Comparison of ENCODE assay signal across 8 cellular contexts in the genomic region with DNA sequence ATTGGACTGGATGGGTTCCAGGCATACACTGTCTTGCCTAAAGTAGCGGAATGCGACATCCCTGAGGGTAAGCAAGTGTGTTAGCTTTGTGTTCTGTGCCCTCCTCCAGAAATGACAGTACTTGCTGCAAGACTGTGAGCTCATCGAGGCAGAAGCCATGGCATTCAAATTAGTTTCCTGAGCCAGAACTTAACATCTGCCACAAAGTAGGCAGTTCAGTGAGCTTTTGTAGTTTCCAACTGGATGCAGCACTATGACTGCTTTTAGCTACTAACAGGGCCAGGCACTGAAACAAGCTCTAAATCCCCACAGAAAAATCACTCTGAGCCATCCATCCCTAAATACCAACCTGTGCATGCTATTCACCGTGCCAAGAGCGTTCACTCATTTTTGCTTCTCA. TPM values are rescaled to one million over a fixed set of nuclear protein-coding genes. Genes with fewer than 3 reads are reported as not detected.
DNase-seq lines count a peak whose midpoint lies in the region; ATAC-seq and TF ChIP-seq lines count a peak whose summit lies in the region.

No MANE protein-coding gene starts in this region.

- intact Hi-C loops in activated CD8-positive, alpha-beta T cell treated with anti-CD3 and anti-CD28 coated beads for 36 hours (cut with micrococcal nuclease): no loop called here

- DNase-seq in activated naive CD4-positive, alpha-beta T cell treated with anti-CD3 and anti-CD28 coated beads, Interleukin-2, amount 50 U/mL, for 72 hours (ENCODE audit: low spot score in 2 of 2): no peak
- no peak for DNase-seq in activated CD8-positive, alpha-beta T cell treated with anti-CD3 and anti-CD28 coated beads for 36 hours
- DNase-seq in immature natural killer cell (no peak), type B pancreatic cell (ENCODE audit: extremely low spot score, unreplicated experiment) (no peak), SW 1271 (lab: John Stamatoyannopoulos, UW) (no peak), SHP77 treated with DMSO at 0.1 percent for 48 hours (lab: John Stamatoyannopoulos, UW) (no peak)

- H3K27ac Mint-ChIP-seq in activated naive CD4-positive, alpha-beta T cell treated with anti-CD3 and anti-CD28 coated beads, Interleukin-2, amount 50 U/mL, for 24 hours: peak overlapping the region; percentile 75
- H3K27ac Mint-ChIP-seq in activated naive CD4-positive, alpha-beta T cell treated with anti-CD3 and anti-CD28 coated beads, Interleukin-2, amount 50 U/mL, for 72 hours: peak overlapping the region in 1 of 2 donors; percentile 89
- H3K27ac Mint-ChIP-seq in activated CD8-positive, alpha-beta T cell treated with anti-CD3 and anti-CD28 coated beads for 36 hours: peak overlapping the region; percentile 79
- H3K27ac Mint-ChIP-seq in immature natural killer cell (peak overlapping the region; percentile 14 to 87 (median 62)), type B pancreatic cell (peak overlapping the region; percentile 83)

- peaks cover 9% of the 10 kb centered on the region for H3K36me3 Mint-ChIP-seq in activated naive CD4-positive, alpha-beta T cell treated with anti-CD3 and anti-CD28 coated beads, Interleukin-2, amount 50 U/mL, for 24 hours
- peaks cover 28 to 36% of the 10 kb centered on the region in 2 donors for H3K36me3 Mint-ChIP-seq in activated naive CD4-positive, alpha-beta T cell treated with anti-CD3 and anti-CD28 coated beads, Interleukin-2, amount 50 U/mL, for 72 hours
- peaks cover 26% of the 10 kb centered on the region for H3K36me3 Mint-ChIP-seq in activated CD8-positive, alpha-beta T cell treated with anti-CD3 and anti-CD28 coated beads for 36 hours (ENCODE audit: low read depth)
- H3K36me3 Mint-ChIP-seq in immature natural killer cell: no peaks in the 10 kb centered on the region
- H3K36me3 Mint-ChIP-seq in type B pancreatic cell: peaks cover 15% of the 10 kb centered on the region

- TF ChIP-seq CTCF in activated CD8-positive, alpha-beta T cell treated with anti-CD3 and anti-CD28 coated beads for 36 hours (IDR thresholded peaks at IDR 0.05): no peak
- TF ChIP-seq CTCF in type B pancreatic cell (conservative IDR thresholded peaks at IDR 0.05): no peak

- H3K27me3 Mint-ChIP-seq in activated naive CD4-positive, alpha-beta T cell treated with anti-CD3 and anti-CD28 coated beads, Interleukin-2, amount 50 U/mL, for 24 hours: peaks cover 1% of the 10 kb centered on the region
- H3K27me3 Mint-ChIP-seq in activated CD8-positive, alpha-beta T cell treated with anti-CD3 and anti-CD28 coated beads for 36 hours: peaks cover 3% of the 10 kb centered on the region
- peaks cover 7 to 15% (median 9%) of the 10 kb centered on the region in 3 donors for H3K27me3 Mint-ChIP-seq in immature natural killer cell (ENCODE audit: low read depth in 3 of 3)
- H3K27me3 Mint-ChIP-seq in type B pancreatic cell: peaks cover 10% of the 10 kb centered on the region

- H3K9me3 Mint-ChIP-seq in activated naive CD4-positive, alpha-beta T cell treated with anti-CD3 and anti-CD28 coated beads, Interleukin-2, amount 50 U/mL, for 24 hours: no peaks in the 10 kb centered on the region
- H3K9me3 Mint-ChIP-seq in activated naive CD4-positive, alpha-beta T cell treated with anti-CD3 and anti-CD28 coated beads, Interleukin-2, amount 50 U/mL, for 72 hours: no peaks in the 10 kb centered on the region
- H3K9me3 Mint-ChIP-seq in activated CD8-positive, alpha-beta T cell treated with anti-CD3 and anti-CD28 coated beads for 36 hours: no peaks in the 10 kb centered on the region
- H3K9me3 Mint-ChIP-seq in immature natural killer cell (no peaks in the 10 kb centered on the region), type B pancreatic cell (no peaks in the 10 kb centered on the region)

- H3K4me1 Mint-ChIP-seq in activated naive CD4-positive, alpha-beta T cell treated with anti-CD3 and anti-CD28 coated beads, Interleukin-2, amount 50 U/mL, for 24 hours: peaks cover 36% of the 10 kb centered on the region
- H3K4me1 Mint-ChIP-seq in activated CD8-positive, alpha-beta T cell treated with anti-CD3 and anti-CD28 coated beads for 36 hours (ENCODE audit: low read depth): peaks cover 32% of the 10 kb centered on the region
- H3K4me1 Mint-ChIP-seq in immature natural killer cell (peaks cover 35 to 42% of the 10 kb centered on the region in 2 donors), type B pancreatic cell (ENCODE audit: unreplicated experiment) (peaks cover 31% of the 10 kb centered on the region)

- peak overlapping the region; percentile 98 for H3K4me3 Mint-ChIP-seq in activated naive CD4-positive, alpha-beta T cell treated with anti-CD3 and anti-CD28 coated beads, Interleukin-2, amount 50 U/mL, for 24 hours
- H3K4me3 Mint-ChIP-seq in activated CD8-positive, alpha-beta T cell treated with anti-CD3 and anti-CD28 coated beads for 36 hours: peak overlapping the region; percentile 78
- H3K4me3 Mint-ChIP-seq in immature natural killer cell (peak overlapping the region; percentile 80 to 85 (median 82)), type B pancreatic cell (peak overlapping the region; percentile 91)

- CTCF ChIA-PET in activated CD8-positive, alpha-beta T cell treated with anti-CD3 and anti-CD28 coated beads for 36 hours (lab: Charles Lee): interaction anchor here (0.8 to 1.7 kb wide), 6 partner anchors 9 to 332 kb away, joined by 3 to 6 read pairs (median 3); no protein-coding TSS in a partner anchor

- POLR2A ChIA-PET in activated CD8-positive, alpha-beta T cell treated with anti-CD3 and anti-CD28 coated beads for 36 hours (lab: Charles Lee): interaction anchor here (1.4 to 1.6 kb wide), 2 partner anchors 10 to 204 kb away, joined by 4 to 5 read pairs; partner anchors contain the start of gene BTBD10

- ATAC-seq in activated naive CD4-positive, alpha-beta T cell treated with anti-CD3 and anti-CD28 coated beads, Interleukin-2, amount 50 U/mL, for 72 hours: no peak
- ATAC-seq in activated CD8-positive, alpha-beta T cell treated with anti-CD3 and anti-CD28 coated beads for 36 hours: no peak
- ATAC-seq in HG02763 (IDR thresholded peaks at IDR 0.05; ENCODE audit: unreplicated experiment): no peak

RNA-seq across cellular contexts. Expression of gene FAR1, which starts 1.2 kb away (rescaled TPM):
- total RNA-seq in activated naive CD4-positive, alpha-beta T cell treated with anti-CD3 and anti-CD28 coated beads, Interleukin-2, amount 50 U/mL, for 72 hours: 10 to 100 TPM; 33.7 to 54.9 TPM
- total RNA-seq in activated CD8-positive, alpha-beta T cell treated with anti-CD3 and anti-CD28 coated beads for 36 hours: 10 to 100 TPM; 44.0 to 44.7 TPM
- polyA plus RNA-seq in immature natural killer cell: 10 to 100 TPM; 12.6 to 39.6 (median 25.2) TPM
- 50.2 and 69.0 TPM in 2 replicates for total RNA-seq in type B pancreatic cell (ENCODE audit: low replicate concordance)
